3 cellular contexts compared by ENCODE assay signal in genomic region chrY:21559316-21559984, GRCh38. TPM values are rescaled to one million over a fixed set of nuclear protein-coding genes. Genes with fewer than 3 reads are reported as not detected.
"Had no signal": no experiment of that assay in that cellular context is flagged by ENCODE, and none has a peak within 500 bp of the region (broad histone marks: within the 10 kb centered on the region; RNA-seq: fewer than 3 reads in every experiment).

No MANE protein-coding gene starts in this region.

RNA-seq across cellular contexts. Expression of gene RBMY1A1, which starts 24.8 kb away (rescaled TPM):
- polyA plus RNA-seq: esophagus; keratinocyte; naive thymus-derived CD8-positive, alpha-beta T cell had no signal

RNA-seq across cellular contexts. Expression of gene RBMY1B, which starts 48.3 kb away (rescaled TPM):
- polyA plus RNA-seq: esophagus; keratinocyte; naive thymus-derived CD8-positive, alpha-beta T cell had no signal
